In genomic region chr6:86500035-86500434, GRCh38 we compare ENCODE assay signal across 22 cellular contexts.
"Had no signal": no experiment of that assay in that cellular context is flagged by ENCODE, and none has a peak within 500 bp of the region (broad histone marks: within the 10 kb centered on the region; RNA-seq: fewer than 3 reads in every experiment).

No MANE protein-coding gene starts in this region.

- DNase-seq: heart right ventricle; hippocampal formation; kidney; left ventricle myocardium inferior; naive B cell; natural killer cell; nephron progenitor cell; ovary; right lobe of liver; stimulated activated CD4-positive, alpha-beta T cell treated with anti-CD3 and anti-CD28 coated beads, Interleukin-1b, Interleukin-23, amount 100 ng/mL, for 48 hours; stimulated activated CD4-positive, alpha-beta T cell treated with anti-CD3 and anti-CD28 coated beads, Interleukin-2, amount 100 ng/mL, for 48 hours; stimulated activated CD4-positive, alpha-beta T cell treated with anti-CD3 and anti-CD28 coated beads, Interleukin-4, amount 100 ng/mL, for 4 hours; stimulated activated CD8-positive, alpha-beta memory T cell treated with anti-CD3 and anti-CD28 coated beads, Interleukin-4, amount 100 ng/mL, for 48 hours; stimulated activated naive CD4-positive, alpha-beta T cell treated with Interleukin-2 at 50 U/mL for 16 hours; stimulated activated naive CD8-positive, alpha-beta T cell treated with anti-CD3 and anti-CD28 coated beads, Interleukin-15, amount 100 ng/mL, for 72 hours; substantia nigra; transverse colon; upper lobe of right lung had no signal

- H3K4me1 ChIP-seq: heart right ventricle, left ventricle myocardium inferior, right atrium auricular region, right lobe of liver, transverse colon, upper lobe of right lung had no signal

- H3K27ac ChIP-seq: heart right ventricle, left ventricle myocardium inferior, ovary, right atrium auricular region, right lobe of liver, transverse colon, upper lobe of right lung had no signal

- H3K36me3 ChIP-seq: heart right ventricle, left ventricle myocardium inferior, ovary, right atrium auricular region, right lobe of liver, transverse colon, upper lobe of right lung had no signal

- H3K27me3 ChIP-seq: heart right ventricle, ovary, right atrium auricular region, right lobe of liver, transverse colon, upper lobe of right lung had no signal

- ATAC-seq: heart right ventricle; natural killer cell; right lobe of liver; stimulated activated memory B cell treated with anti-CD40 and anti-IgM and Interleukin-4, amounts not matched to agents 10 μg/mL and 1 μg/mL and 100 μg/mL, for 72 hours; stimulated activated naive CD8-positive, alpha-beta T cell treated with anti-CD3 and anti-CD28 coated beads, Interleukin-15, amount 100 ng/mL, for 72 hours; upper lobe of right lung had no signal

- H3K9me3 ChIP-seq: ovary, right atrium auricular region, right lobe of liver, upper lobe of right lung had no signal

- H3K4me2 ChIP-seq: smooth muscle cell had no signal

- H3K4me3 ChIP-seq: heart right ventricle, left ventricle myocardium inferior, lung, ovary, right atrium auricular region, right lobe of liver, smooth muscle cell, transverse colon, upper lobe of right lung had no signal
